8 cellular contexts compared by ENCODE assay signal in genomic region chr19:13621413-13621812, GRCh38.
DNase-seq lines count a peak whose midpoint lies in the region; ATAC-seq lines count a peak whose summit lies in the region.

No MANE protein-coding gene starts in this region.

- POLR2A ChIA-PET in activated CD4-positive, alpha-beta memory T cell treated with anti-CD3 and anti-CD28 coated beads for 36 hours (lab: Charles Lee) = no interaction called here

- no peak overlapping the region for H3K4me3 Mint-ChIP-seq in activated CD4-positive, alpha-beta memory T cell treated with anti-CD3 and anti-CD28 coated beads for 36 hours
- H3K4me3 Mint-ChIP-seq in stimulated activated effector memory CD8-positive, alpha-beta T cell treated with anti-CD3 and anti-CD28 coated beads, Interleukin-12 subunit alpha, Interleukin-12 subunit beta, amount 100 ng/mL, for 72 hours = no peak overlapping the region

- no peaks in the 10 kb centered on the region for H3K4me1 Mint-ChIP-seq in activated CD4-positive, alpha-beta memory T cell treated with anti-CD3 and anti-CD28 coated beads for 36 hours (ENCODE audit: low read depth)
- no peaks in the 10 kb centered on the region for H3K4me1 Mint-ChIP-seq in stimulated activated effector memory CD8-positive, alpha-beta T cell treated with anti-CD3 and anti-CD28 coated beads, Interleukin-12 subunit alpha, Interleukin-12 subunit beta, amount 100 ng/mL, for 72 hours

- peaks cover 43% of the 10 kb centered on the region for H3K27me3 Mint-ChIP-seq in activated CD4-positive, alpha-beta memory T cell treated with anti-CD3 and anti-CD28 coated beads for 36 hours

- DNase-seq in activated T-cell treated with anti-CD3 and anti-CD28 coated beads for 24 hours (ENCODE audit: low read depth) = peak; percentile 28
- DNase-seq in activated T-cell treated with anti-CD3 and anti-CD28 coated beads, Interleukin-2, amount 50 U/mL, for 1 hour = no peak
- DNase-seq in activated CD4-positive, alpha-beta memory T cell treated with anti-CD3 and anti-CD28 coated beads for 36 hours = peak; percentile 82
- peak; percentile 88 for DNase-seq in glomerular visceral epithelial cell (ENCODE audit: extremely low spot score)
- DNase-seq in stimulated activated effector memory CD8-positive, alpha-beta T cell treated with anti-CD3 and anti-CD28 coated beads, Interleukin-12 subunit alpha, Interleukin-12 subunit beta, amount 100 ng/mL, for 72 hours (ENCODE audit: low spot score in 2 of 2) = peak; percentile 12 to 62

- no peaks in the 10 kb centered on the region for H3K9me3 Mint-ChIP-seq in activated CD4-positive, alpha-beta memory T cell treated with anti-CD3 and anti-CD28 coated beads for 36 hours
- H3K9me3 Mint-ChIP-seq in stimulated activated effector memory CD8-positive, alpha-beta T cell treated with anti-CD3 and anti-CD28 coated beads, Interleukin-12 subunit alpha, Interleukin-12 subunit beta, amount 100 ng/mL, for 72 hours = no peaks in the 10 kb centered on the region

- no peak overlapping the region for H3K27ac Mint-ChIP-seq in activated CD4-positive, alpha-beta memory T cell treated with anti-CD3 and anti-CD28 coated beads for 36 hours
- no peak overlapping the region for H3K27ac Mint-ChIP-seq in stimulated activated effector memory CD8-positive, alpha-beta T cell treated with anti-CD3 and anti-CD28 coated beads, Interleukin-12 subunit alpha, Interleukin-12 subunit beta, amount 100 ng/mL, for 72 hours

- no peaks in the 10 kb centered on the region for H3K36me3 Mint-ChIP-seq in activated CD4-positive, alpha-beta memory T cell treated with anti-CD3 and anti-CD28 coated beads for 36 hours
- H3K36me3 Mint-ChIP-seq in stimulated activated effector memory CD8-positive, alpha-beta T cell treated with anti-CD3 and anti-CD28 coated beads, Interleukin-12 subunit alpha, Interleukin-12 subunit beta, amount 100 ng/mL, for 72 hours = no peaks in the 10 kb centered on the region

- intact Hi-C loops in activated CD4-positive, alpha-beta memory T cell treated with anti-CD3 and anti-CD28 coated beads for 36 hours (cut with micrococcal nuclease) = loop anchor here (1.0 to 10.0 kb wide), 2 partner anchors 100 to 243 kb away; no protein-coding TSS in a partner anchor

- ATAC-seq in stimulated activated effector memory CD8-positive, alpha-beta T cell treated with anti-CD3 and anti-CD28 coated beads, Interleukin-12 subunit alpha, Interleukin-12 subunit beta, amount 100 ng/mL, for 72 hours = peak; percentile 98
- ATAC-seq in HG03175 (IDR thresholded peaks at IDR 0.05; ENCODE audit: unreplicated experiment) (no peak), HG03442 (IDR thresholded peaks at IDR 0.05; ENCODE audit: unreplicated experiment) (no peak), GM18519 (IDR thresholded peaks at IDR 0.05; ENCODE audit: low FRiP score, unreplicated experiment) (no peak)

- CTCF ChIA-PET in activated CD4-positive, alpha-beta memory T cell treated with anti-CD3 and anti-CD28 coated beads for 36 hours (lab: Charles Lee) = interaction anchor here (1.3 kb wide), 1 partner anchor 241 kb away, joined by 3 read pairs; no protein-coding TSS in a partner anchor
